ENCODE assay signal across 13 cellular contexts in genomic region chr13:39767791-39768564, GRCh38.
DNase-seq lines count a peak whose midpoint lies in the region; ATAC-seq and TF ChIP-seq lines count a peak whose summit lies in the region.
"Had no signal": no experiment of that assay in that cellular context is flagged by ENCODE, and none has a peak within 500 bp of the region (broad histone marks: within the 10 kb centered on the region; RNA-seq: fewer than 3 reads in every experiment).

No MANE protein-coding gene starts in this region.

- ATAC-seq in GM18517 (IDR thresholded peaks at IDR 0.05; ENCODE audit: unreplicated experiment) (no peak), omental fat pad (ENCODE audit: low FRiP score) (no peak), HG02759 (IDR thresholded peaks at IDR 0.05; ENCODE audit: unreplicated experiment) (no peak)

- DNase-seq in DMS153 treated with DMSO at 0.1 percent for 48 hours (lab: John Stamatoyannopoulos, UW; ENCODE audit: unreplicated experiment) = peak; percentile 56
- DNase-seq in NAMALWA (ENCODE audit: low spot score) = peak; percentile 12
- peak; percentile 93 for DNase-seq in NCI-H69 (lab: John Stamatoyannopoulos, UW)
- peak in 2 of 3 donors; percentile 1 to 10 for DNase-seq in immature natural killer cell
- no peak for DNase-seq in activated CD4-positive, alpha-beta T cell treated with anti-CD3 and anti-CD28 coated beads, Interleukin-2, amount 10 ng/mL, durations not matched to agents 7 days and 5 days
- no peak for DNase-seq in omental fat pad (ENCODE audit: low spot score)
- DNase-seq: IMR-90; NCI-H2029; PC-9; stimulated activated CD4-positive, alpha-beta T cell treated with anti-CD3 and anti-CD28 coated beads, Interleukin-1b, Interleukin-23, amount 100 ng/mL, for 48 hours; SW 1271 had no signal

- CTCF ChIA-PET in activated CD4-positive, alpha-beta T cell treated with anti-CD3 and anti-CD28 coated beads, Interleukin-2, amount 10 ng/mL, durations not matched to agents 7 days and 5 days (lab: Charles Lee) = interaction anchor here (2.2 kb wide), 1 partner anchor 10 kb away, joined by 6 read pairs; no protein-coding TSS in a partner anchor

- no peak for TF ChIP-seq CTCF in omental fat pad (IDR thresholded peaks at IDR 0.05)

- POLR2A ChIA-PET in activated CD4-positive, alpha-beta T cell treated with anti-CD3 and anti-CD28 coated beads, Interleukin-2, amount 10 ng/mL, durations not matched to agents 7 days and 5 days (lab: Charles Lee) = no interaction called here

- H3K27me3 Mint-ChIP-seq in immature natural killer cell (ENCODE audit: low read depth in 3 of 3) = peaks cover 0 to 1% (median 0%) of the 10 kb centered on the region in 3 donors
- H3K27me3 Mint-ChIP-seq in activated CD4-positive, alpha-beta T cell treated with anti-CD3 and anti-CD28 coated beads, Interleukin-2, amount 10 ng/mL, durations not matched to agents 7 days and 5 days = no peaks in the 10 kb centered on the region

- H3K4me3 Mint-ChIP-seq in immature natural killer cell = peak overlapping the region; percentile 3 to 55 (median 28)
- H3K4me3 Mint-ChIP-seq in activated CD4-positive, alpha-beta T cell treated with anti-CD3 and anti-CD28 coated beads, Interleukin-2, amount 10 ng/mL, durations not matched to agents 7 days and 5 days = no peak overlapping the region

- no peaks in the 10 kb centered on the region for H3K9me3 Mint-ChIP-seq in immature natural killer cell
- no peaks in the 10 kb centered on the region for H3K9me3 Mint-ChIP-seq in activated CD4-positive, alpha-beta T cell treated with anti-CD3 and anti-CD28 coated beads, Interleukin-2, amount 10 ng/mL, durations not matched to agents 7 days and 5 days

- peaks cover 4 to 9% (median 6%) of the 10 kb centered on the region in 3 donors for H3K36me3 Mint-ChIP-seq in immature natural killer cell
- H3K36me3 Mint-ChIP-seq in activated CD4-positive, alpha-beta T cell treated with anti-CD3 and anti-CD28 coated beads, Interleukin-2, amount 10 ng/mL, durations not matched to agents 7 days and 5 days (ENCODE audit: low read depth) = no peaks in the 10 kb centered on the region

- H3K27ac Mint-ChIP-seq in immature natural killer cell = peak overlapping the region in 5 of 6 donors; percentile 17 to 42 (median 37)
- no peak overlapping the region for H3K27ac Mint-ChIP-seq in activated CD4-positive, alpha-beta T cell treated with anti-CD3 and anti-CD28 coated beads, Interleukin-2, amount 10 ng/mL, durations not matched to agents 7 days and 5 days

- H3K4me1 Mint-ChIP-seq in immature natural killer cell = peaks cover 21 to 28% of the 10 kb centered on the region in 2 donors
- H3K4me1 Mint-ChIP-seq in activated CD4-positive, alpha-beta T cell treated with anti-CD3 and anti-CD28 coated beads, Interleukin-2, amount 10 ng/mL, durations not matched to agents 7 days and 5 days = no peaks in the 10 kb centered on the region

Comparison
In these comparisons a context has a peak if more than half of its experiments do, and no peak if none do; other contexts are left out.
1. DNase-seq: peak in DMS153 treated with DMSO at 0.1 percent for 48 hours (single experiment), NAMALWA (single experiment), NCI-H69 (single experiment) and immature natural killer cell (2 of 3); none in activated CD4-positive, alpha-beta T cell treated with anti-CD3 and anti-CD28 coated beads, Interleukin-2, amount 10 ng/mL, durations not matched to agents 7 days and 5 days (single experiment) and omental fat pad (single experiment).